In the genomic region with DNA sequence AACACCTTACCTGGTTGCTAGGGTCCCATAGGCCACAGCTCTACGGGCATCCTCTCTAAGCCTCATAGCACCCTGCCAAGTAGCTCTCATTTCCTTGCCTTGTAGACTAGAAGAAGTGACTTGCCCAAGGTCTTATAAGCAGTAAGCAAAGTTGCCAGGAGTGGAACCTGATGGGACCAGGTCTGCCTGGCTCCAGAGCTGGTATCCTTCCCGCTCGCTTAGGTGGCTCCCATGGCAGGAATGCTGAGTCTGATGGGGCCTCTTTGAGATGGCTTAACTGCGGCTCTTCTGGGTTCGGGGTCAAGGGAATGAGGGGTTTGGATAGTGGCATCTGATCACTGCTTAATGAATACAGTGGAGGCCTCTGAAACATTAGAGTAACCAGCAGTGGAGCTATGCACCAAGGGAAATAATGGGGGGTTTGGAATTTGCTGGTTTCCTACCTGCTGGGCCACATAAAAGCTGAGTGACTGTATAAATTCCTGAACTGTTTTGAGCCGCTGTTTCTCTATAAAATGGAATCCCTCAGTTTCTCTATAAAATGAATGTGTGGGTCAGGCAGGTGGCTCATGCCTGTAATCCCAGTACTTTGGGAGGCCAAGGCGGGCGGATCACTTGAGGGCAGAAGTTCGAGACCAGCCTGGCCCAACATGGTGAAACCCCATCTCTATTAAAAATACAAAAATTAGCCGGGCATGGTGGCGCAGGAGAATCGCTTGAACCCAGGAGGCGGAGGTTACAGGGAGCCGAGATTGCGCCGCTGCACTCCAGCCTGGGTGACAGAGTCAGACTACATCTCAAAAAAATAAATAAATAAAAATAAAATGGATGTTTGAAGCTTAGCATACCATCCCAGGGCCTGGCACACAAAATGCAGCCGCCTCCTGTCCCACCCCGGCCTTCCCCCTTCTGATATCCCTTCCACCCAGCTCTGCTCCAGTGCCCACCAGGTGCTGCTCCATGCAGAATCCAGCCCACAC, we compare ENCODE assay signal across 20 cellular contexts. TPM values are rescaled to one million over a fixed set of nuclear protein-coding genes. Genes with fewer than 3 reads are reported as not detected.
DNase-seq lines count a peak whose midpoint lies in the region; ATAC-seq and TF ChIP-seq lines count a peak whose summit lies in the region.
"Had no signal": no experiment of that assay in that cellular context is flagged by ENCODE, and none has a peak within 500 bp of the region (broad histone marks: within the 10 kb centered on the region; RNA-seq: fewer than 3 reads in every experiment).

No MANE protein-coding gene starts in this region.

- DNase-seq in H9: no peak
- peak; percentile 40 for DNase-seq in astrocyte of the spinal cord (ENCODE audit: low read depth, low spot score)
- DNase-seq in trophoblast cell: peak; percentile 29 to 51
- no peak for DNase-seq in NCI-H1694 (lab: John Stamatoyannopoulos, UW)
- no peak for DNase-seq in breast epithelium (ENCODE audit: low spot score in 2 of 2)
- DNase-seq in left colon: no peak
- DNase-seq: C1 segment of cervical spinal cord; CD8-positive, alpha-beta memory T cell; MM.1S; NCI-H1092; NCI-H1436 treated with DMSO at 0.1 percent for 48 hours; NCI-H2081; NCI-H510A; PC-3; RPMI8226; SHP77 treated with DMSO at 0.1 percent for 48 hours; SK-N-SH had no signal

- H3K4me3 ChIP-seq in astrocyte of the spinal cord (ENCODE audit: low read depth, low read length) (no peak overlapping the region), iPS-18a (ENCODE audit: low read length) (no peak overlapping the region), trophoblast cell (ENCODE audit: low read depth, low read length) (no peak overlapping the region), breast epithelium (no peak overlapping the region)

- H3K9me3 ChIP-seq in H9 (ENCODE audit: control insufficient read depth, low read depth, low read length): no peaks in the 10 kb centered on the region
- no peaks in the 10 kb centered on the region for H3K9me3 ChIP-seq in iPS-18a (ENCODE audit: control insufficient read depth, low read depth, low read length)
- no peaks in the 10 kb centered on the region for H3K9me3 ChIP-seq in trophoblast cell (ENCODE audit: insufficient read depth, low read depth, low read length)
- H3K9me3 ChIP-seq in breast epithelium: no peaks in the 10 kb centered on the region
- H3K9me3 ChIP-seq: SK-N-SH had no signal

- H2BK20ac ChIP-seq in H9 (ENCODE audit: low read depth, low read length, poor library complexity, severe bottlenecking): no peak overlapping the region

- H3K14ac ChIP-seq in H9 (ENCODE audit: insufficient read depth, low read length) (peak overlapping the region; percentile 80; the same call in 1 of the 2 replicates), trophoblast cell (ENCODE audit: low read length) (peak overlapping the region; percentile 7)

- in situ Hi-C loops in astrocyte of the spinal cord (cut with HindIII; ENCODE audit: low sequenced_read_pairs): no loop called here

- no peaks in the 10 kb centered on the region for H4K20me1 ChIP-seq in H9 (ENCODE audit: control insufficient read depth, insufficient read depth, insufficient read length)

- H2BK120ac ChIP-seq in H9 (ENCODE audit: low read depth, low read length, poor library complexity, severe bottlenecking) (no peak overlapping the region), trophoblast cell (ENCODE audit: insufficient read depth, low read length, poor library complexity) (peak overlapping the region; percentile 10)

- H3K4me1 ChIP-seq in H9 (ENCODE audit: insufficient read depth, low read length) (no peaks in the 10 kb centered on the region; the same call in 1 of the 2 replicates), iPS-18a (ENCODE audit: control insufficient read depth, low read depth, low read length) (peaks cover 3% of the 10 kb centered on the region), trophoblast cell (ENCODE audit: control insufficient read depth in 1 of 2, insufficient read depth in 2 of 2, low read length in 2 of 2) (peaks cover 12 to 15% of the 10 kb centered on the region in 2 experiments), breast epithelium (no peaks in the 10 kb centered on the region)

- H3K23ac ChIP-seq in H9 (ENCODE audit: insufficient read length, low read depth, low read length) (no peak overlapping the region), trophoblast cell (ENCODE audit: low read length) (no peak overlapping the region)

- H2AK5ac ChIP-seq in H9 (ENCODE audit: insufficient read length, low read length) (peak overlapping the region; percentile 6), trophoblast cell (ENCODE audit: low read length) (peak overlapping the region; percentile 60)

- H3K9ac ChIP-seq in H9 (ENCODE audit: extremely low read depth, insufficient read length, low read length) (no peak overlapping the region), iPS-18a (ENCODE audit: low read length) (peak overlapping the region; percentile 1), trophoblast cell (ENCODE audit: low read length) (no peak overlapping the region)
- H3K9ac ChIP-seq: SK-N-SH had no signal

- no peak for ATAC-seq in HG03095 (IDR thresholded peaks at IDR 0.05; ENCODE audit: unreplicated experiment)
- ATAC-seq in left colon: no peak
- ATAC-seq: PC-3 had no signal

- H3T11ph ChIP-seq in H9 (ENCODE audit: low read length): no peak overlapping the region

- no peaks in the 10 kb centered on the region; a peak in 1 of 7 replicates for H3K36me3 Mint-ChIP-seq in H9 (ENCODE audit: insufficient read depth in 1 of 3, low read depth in 3 of 3)
- H3K36me3 Mint-ChIP-seq: CD8-positive, alpha-beta memory T cell had no signal

- peak overlapping the region; percentile 63 for H2BK12ac ChIP-seq in H9 (ENCODE audit: insufficient read length, low read depth, low read length)
- H2BK12ac ChIP-seq in trophoblast cell (ENCODE audit: low read length): peak overlapping the region; percentile 59

- peak overlapping the region; percentile 89 to 94 (median 91) for H3K27ac Mint-ChIP-seq in H9

- no peaks in the 10 kb centered on the region for H3K79me1 ChIP-seq in H9 (ENCODE audit: insufficient read depth, low read depth, low read length, poor library complexity, severe bottlenecking)
- peaks cover 2% of the 10 kb centered on the region for H3K79me1 ChIP-seq in trophoblast cell (ENCODE audit: low read length)

- intact Hi-C loops in breast epithelium (cut with DNase I; ENCODE audit: low total_unique reads) (no loop called here), left colon (cut with DNase I, micrococcal nuclease) (no loop called here)

- no peaks in the 10 kb centered on the region; a peak in 1 of 5 replicates for H3K9me3 Mint-ChIP-seq in H9
- H3K9me3 Mint-ChIP-seq: CD8-positive, alpha-beta memory T cell had no signal

- no peak overlapping the region for H4K91ac ChIP-seq in H9 (ENCODE audit: insufficient read length, low read depth, low read length)
- peak overlapping the region; percentile 30 for H4K91ac ChIP-seq in trophoblast cell (ENCODE audit: low read depth, low read length)

- H3K4ac ChIP-seq in H9 (ENCODE audit: low read depth, low read length) (peak overlapping the region; percentile 5), trophoblast cell (ENCODE audit: low read depth, low read length) (no peak overlapping the region)

- H2AFZ ChIP-seq in H9 (ENCODE audit: low read length): no peak overlapping the region
- no peak overlapping the region for H2AFZ ChIP-seq in trophoblast cell (ENCODE audit: insufficient read depth, low read length, poor library complexity)

- H4K5ac ChIP-seq in H9 (ENCODE audit: insufficient read length, low read depth, low read length): no peak overlapping the region

- H2BK15ac ChIP-seq in H9 (ENCODE audit: low read depth, low read length): no peak overlapping the region; the same call in 1 of the 2 replicates

- H3K36me3 ChIP-seq in iPS-18a (ENCODE audit: control insufficient read depth, low read depth, low read length) (no peaks in the 10 kb centered on the region), trophoblast cell (ENCODE audit: control insufficient read depth in 1 of 2, insufficient read depth in 2 of 2, low read length in 2 of 2) (no peaks in the 10 kb centered on the region), breast epithelium (no peaks in the 10 kb centered on the region)

- no peak for TF ChIP-seq CTCF in H9 (conservative IDR thresholded peaks at IDR 0.05)
- TF ChIP-seq CTCF in astrocyte of the spinal cord (IDR thresholded peaks at IDR 0.05; ENCODE audit: low read depth, low read length): no peak
- no peak for TF ChIP-seq CTCF in breast epithelium (IDR thresholded peaks at IDR 0.05)

- H3K4me3 Mint-ChIP-seq in H9: no peak overlapping the region

- H3K23me2 ChIP-seq in H9 (ENCODE audit: insufficient read length, low read depth, low read length, poor library complexity, severe bottlenecking): no peaks in the 10 kb centered on the region

- peaks cover 2% of the 10 kb centered on the region; the same call in 1 of the 2 replicates for H3K27me3 Mint-ChIP-seq in H9 (ENCODE audit: low read depth)

- no peak overlapping the region for H3K56ac ChIP-seq in H9 (ENCODE audit: insufficient read length, low read depth, low read length)

- H4K8ac ChIP-seq in H9 (replicated peaks; ENCODE audit: insufficient read length, low read depth, low read length) (no peak overlapping the region), trophoblast cell (ENCODE audit: low read depth, low read length) (no peak overlapping the region)

- H2BK5ac ChIP-seq in H9 (ENCODE audit: insufficient read length, low read length): no peak overlapping the region
- no peak overlapping the region for H2BK5ac ChIP-seq in trophoblast cell (ENCODE audit: low read depth, low read length, poor library complexity)

- no peak overlapping the region for H3K4me2 ChIP-seq in H9 (ENCODE audit: insufficient read depth, insufficient read length, low read length)
- H3K4me2 ChIP-seq in trophoblast cell (ENCODE audit: low read length): no peak overlapping the region
- H3K4me2 ChIP-seq: SK-N-SH had no signal

- TF ChIP-seq POLR2A in breast epithelium (IDR thresholded peaks at IDR 0.05): no peak

- H4K12ac ChIP-seq in trophoblast cell (ENCODE audit: low read depth, low read length): no peak overlapping the region

- H3K18ac ChIP-seq in H9 (ENCODE audit: insufficient read length, low read depth, low read length) (peak overlapping the region; percentile 80), trophoblast cell (ENCODE audit: low read length) (no peak overlapping the region)

- peaks cover 26 to 43% of the 10 kb centered on the region in 2 experiments for H3K4me1 Mint-ChIP-seq in H9
- H3K4me1 Mint-ChIP-seq: CD8-positive, alpha-beta memory T cell had no signal

- no peak overlapping the region for H3K27ac ChIP-seq in H9 (ENCODE audit: insufficient read length, low read depth, low read length)
- H3K27ac ChIP-seq in iPS-18a (ENCODE audit: low read length): no peak overlapping the region
- no peak overlapping the region for H3K27ac ChIP-seq in trophoblast cell (ENCODE audit: low read depth, low read length)
- H3K27ac ChIP-seq in breast epithelium: no peak overlapping the region

- H3K27me3 ChIP-seq in H9 (ENCODE audit: insufficient read depth, low read length) (no peaks in the 10 kb centered on the region), iPS-18a (ENCODE audit: control insufficient read depth, insufficient read depth, low read length) (no peaks in the 10 kb centered on the region), trophoblast cell (ENCODE audit: insufficient read depth, low read length) (no peaks in the 10 kb centered on the region), breast epithelium (no peaks in the 10 kb centered on the region)

- H3K79me2 ChIP-seq in H9 (ENCODE audit: insufficient read depth, low read length): no peaks in the 10 kb centered on the region
- H3K79me2 ChIP-seq in trophoblast cell (ENCODE audit: control insufficient read depth, insufficient read depth, low read length, poor library complexity): peaks cover 2% of the 10 kb centered on the region

- WGBS in H9 (ENCODE audit: extremely low coverage, insufficient read length, low lambda C conversion rate): no CpG with 5 or more reads among the region's 18 CpGs
- WGBS in trophoblast cell (ENCODE audit: extremely low coverage, insufficient coverage, insufficient read length): no CpG with 5 or more reads among the region's 18 CpGs

RNA-seq across cellular contexts. Expression of a gene that starts 12.4 kb away (rescaled TPM):
- total RNA-seq in H9 (2021) (not detected in 2 replicates), breast epithelium (under 1 TPM in 2 of 3 donors, not detected in 1; 0.16 to 0.33 TPM), left colon (1 to 10 TPM; 4.5 to 7.8 TPM)
- 0.18 and 0.21 TPM in 2 replicates for polyA plus RNA-seq in trophoblast cell (2013)
- total RNA-seq: CD8-positive, alpha-beta memory T cell; LHCN-M2; PC-3 had no signal
- polyA plus RNA-seq: CD8-positive, alpha-beta memory T cell; SK-N-SH had no signal

RNA-seq across cellular contexts. Expression of a gene that starts 30.7 kb away (rescaled TPM):
- total RNA-seq in H9 (2021): 0.09 TPM in 1 of 2 replicates, not detected in the other
- 0.16 and 0.24 TPM in 2 replicates for polyA plus RNA-seq in trophoblast cell (2013)
- total RNA-seq in breast epithelium: 1 to 10 TPM in 1 of 3 donors, under 1 TPM in 2; 0.66 to 5.3 (median 0.80) TPM
- 10 to 100 TPM; 11.8 to 14.2 TPM for total RNA-seq in left colon
- total RNA-seq: CD8-positive, alpha-beta memory T cell; LHCN-M2; PC-3 had no signal
- polyA plus RNA-seq: CD8-positive, alpha-beta memory T cell had no signal

Comparison
In these comparisons a context has a peak if more than half of its experiments do, and no peak if none do; other contexts are left out.
1. DNase-seq: peak in astrocyte of the spinal cord (single experiment) and trophoblast cell (2 of 2); none in H9 (single experiment), NCI-H1694 (single experiment), breast epithelium (0 of 2) and left colon (0 of 2).